8 cellular contexts compared by ENCODE assay signal in genomic region chr9:97632992-97633858, GRCh38. TPM values are rescaled to one million over a fixed set of nuclear protein-coding genes. Genes with fewer than 3 reads are reported as not detected.
DNase-seq lines count a peak whose midpoint lies in the region; ATAC-seq and TF ChIP-seq lines count a peak whose summit lies in the region.

Gene NCBP1, plus strand, starts transcription at chr9:97633821. Its CDS starts 61 bp downstream, at chr9:97633882.
Gene TSTD2, minus strand, starts transcription at chr9:97633368. Its CDS starts 5,806 bp downstream, at chr9:97627562.

- CTCF ChIA-PET in naive thymus-derived CD4-positive, alpha-beta T cell (lab: Charles Lee) = interaction anchor here (1.2 to 2.5 kb wide), 4 partner anchors 18 to 288 kb away, joined by 3 to 13 read pairs (median 7); no protein-coding TSS in a partner anchor

- peaks cover 41% of the 10 kb centered on the region for H4K20me1 ChIP-seq in DND-41 (ENCODE audit: insufficient read depth, low read length)
- peaks cover under 1% of the 10 kb centered on the region; the same call in 1 of the 2 replicates for H4K20me1 ChIP-seq in GM23248 (ENCODE audit: insufficient read depth)

- in situ Hi-C loops in GM23248 (cut with MboI) = no loop called here

- H3K4me1 ChIP-seq in DND-41 (ENCODE audit: insufficient read depth, low read length) (peaks cover 50% of the 10 kb centered on the region), GM23248 (ENCODE audit: insufficient read depth) (peaks cover 36% of the 10 kb centered on the region)
- H3K4me1 ChIP-seq in naive thymus-derived CD4-positive, alpha-beta T cell (ENCODE audit: control insufficient read depth in 2 of 2, insufficient read depth in 2 of 2, low read length in 2 of 2) = peaks cover 37 to 43% of the 10 kb centered on the region in 2 donors

- H2AFZ ChIP-seq in DND-41 (ENCODE audit: low read depth, low read length) = peak within 1 kb of the TSS; percentile 95
- H2AFZ ChIP-seq in GM23248 = peak within 1 kb of the TSS; percentile 85

- H3K4me1 Mint-ChIP-seq in activated T-helper 1 cell treated with anti-CD3 and anti-CD28 coated beads, Interleukin-12 subunit alpha, Interleukin-12 subunit beta, Interleukin-2, Interleukin-4 antibody, amounts not matched to agents 30 ng/mL and 10 ng/mL and 1 ng/mL, durations not matched to agents 14 hours and 24 hours and 36 hours (ENCODE audit: low read depth) = peaks cover 48% of the 10 kb centered on the region
- H3K4me1 Mint-ChIP-seq in naive thymus-derived CD4-positive, alpha-beta T cell = peaks cover 41 to 82% (median 65%) of the 10 kb centered on the region in 7 donors
- peaks cover 31 to 49% of the 10 kb centered on the region in 2 donors for H3K4me1 Mint-ChIP-seq in stimulated activated naive B cell treated with anti-CD40 and anti-IgM and Interleukin-4, amounts not matched to agents 10 μg/mL and 1 μg/mL and 100 μg/mL, for 72 hours

- intact Hi-C loops in activated T-helper 1 cell treated with anti-CD3 and anti-CD28 coated beads, Interleukin-12 subunit alpha, Interleukin-12 subunit beta, Interleukin-2, Interleukin-4 antibody, amounts not matched to agents 30 ng/mL and 10 ng/mL and 1 ng/mL, durations not matched to agents 14 hours and 24 hours and 36 hours (cut with micrococcal nuclease) = loop anchor here (1.0 to 10.0 kb wide), 12 partner anchors 18 to 1214 kb away; partner anchors contain the start of genes TRMO, XPA, ZNF367 and ZNF510
- intact Hi-C loops in naive thymus-derived CD4-positive, alpha-beta T cell (cut with micrococcal nuclease) = loop anchor here (1.0 to 5.0 kb wide), 22 partner anchors 18 to 1214 kb away; partner anchors contain the start of genes TRMO (in 2 of the 2), XPA (in 2 of the 2), ZNF510 (in 2 of the 2) and ZNF782 (in 2 of the 2)

- H3K27ac Mint-ChIP-seq in activated T-helper 1 cell treated with anti-CD3 and anti-CD28 coated beads, Interleukin-12 subunit alpha, Interleukin-12 subunit beta, Interleukin-2, Interleukin-4 antibody, amounts not matched to agents 30 ng/mL and 10 ng/mL and 1 ng/mL, durations not matched to agents 14 hours and 24 hours and 36 hours = peak within 1 kb of the TSS; percentile 99
- H3K27ac Mint-ChIP-seq in naive thymus-derived CD4-positive, alpha-beta T cell = peak within 1 kb of the TSS; percentile 98 to 100 (median 99)
- H3K27ac Mint-ChIP-seq in stimulated activated naive B cell treated with anti-CD40 and anti-IgM and Interleukin-4, amounts not matched to agents 10 μg/mL and 1 μg/mL and 100 μg/mL, for 72 hours = peak within 1 kb of the TSS; percentile 97

- peak; percentile 89 for ATAC-seq in DND-41 (ENCODE audit: insufficient read depth, low read depth)
- ATAC-seq in naive thymus-derived CD4-positive, alpha-beta T cell = peak; percentile 91
- peak; percentile 87 to 92 for ATAC-seq in stimulated activated naive B cell treated with anti-CD40 and anti-IgM and Interleukin-4, amounts not matched to agents 10 μg/mL and 1 μg/mL and 100 μg/mL, for 72 hours (replicated peaks)

- POLR2A ChIA-PET in naive thymus-derived CD4-positive, alpha-beta T cell (lab: Charles Lee) = interaction anchor here (0.5 to 2.7 kb wide), 21 partner anchors 13 to 1116 kb away, joined by 3 to 19 read pairs (median 4); partner anchors contain the start of genes NANS, TBC1D2, TDRD7 and TRMO

- peak within 1 kb of the TSS; percentile 94 for H3K4me3 Mint-ChIP-seq in activated T-helper 1 cell treated with anti-CD3 and anti-CD28 coated beads, Interleukin-12 subunit alpha, Interleukin-12 subunit beta, Interleukin-2, Interleukin-4 antibody, amounts not matched to agents 30 ng/mL and 10 ng/mL and 1 ng/mL, durations not matched to agents 14 hours and 24 hours and 36 hours
- peak within 1 kb of the TSS; percentile 86 to 100 (median 96) for H3K4me3 Mint-ChIP-seq in naive thymus-derived CD4-positive, alpha-beta T cell
- peak within 1 kb of the TSS; percentile 89 to 92 for H3K4me3 Mint-ChIP-seq in stimulated activated naive B cell treated with anti-CD40 and anti-IgM and Interleukin-4, amounts not matched to agents 10 μg/mL and 1 μg/mL and 100 μg/mL, for 72 hours

- H3K27me3 ChIP-seq in DND-41 (ENCODE audit: insufficient read depth, low read length, poor library complexity) = no peaks in the 10 kb centered on the region
- no peaks in the 10 kb centered on the region for H3K27me3 ChIP-seq in GM23248 (replicated peaks; ENCODE audit: insufficient read depth)
- H3K27me3 ChIP-seq in naive thymus-derived CD4-positive, alpha-beta T cell (ENCODE audit: control insufficient read depth in 2 of 2, insufficient read depth in 2 of 2, low read length in 2 of 2) = no peaks in the 10 kb centered on the region

- H3F3A ChIP-seq in GM23248 (ENCODE audit: insufficient read depth) = peaks cover 28% of the 10 kb centered on the region

- H3K9ac ChIP-seq in DND-41 (ENCODE audit: low read depth, low read length) (peak within 1 kb of the TSS; percentile 99), GM23248 (peak within 1 kb of the TSS; percentile 94)

- H3K27ac ChIP-seq in DND-41 (ENCODE audit: low read length) = peak within 1 kb of the TSS; percentile 77
- peak within 1 kb of the TSS; percentile 98 for H3K27ac ChIP-seq in GM23248
- H3K27ac ChIP-seq in naive thymus-derived CD4-positive, alpha-beta T cell (ENCODE audit: low read depth, low read length) = peak within 1 kb of the TSS; percentile 88

- peaks cover 16% of the 10 kb centered on the region for H3K36me3 Mint-ChIP-seq in activated T-helper 1 cell treated with anti-CD3 and anti-CD28 coated beads, Interleukin-12 subunit alpha, Interleukin-12 subunit beta, Interleukin-2, Interleukin-4 antibody, amounts not matched to agents 30 ng/mL and 10 ng/mL and 1 ng/mL, durations not matched to agents 14 hours and 24 hours and 36 hours (ENCODE audit: low read depth)
- peaks cover 0 to 8% (median 0%) of the 10 kb centered on the region in 5 donors for H3K36me3 Mint-ChIP-seq in naive thymus-derived CD4-positive, alpha-beta T cell
- peaks cover 14 to 22% of the 10 kb centered on the region in 2 donors for H3K36me3 Mint-ChIP-seq in stimulated activated naive B cell treated with anti-CD40 and anti-IgM and Interleukin-4, amounts not matched to agents 10 μg/mL and 1 μg/mL and 100 μg/mL, for 72 hours

- H3K79me2 ChIP-seq in DND-41 (ENCODE audit: insufficient read depth, low read length) = peaks cover 91% of the 10 kb centered on the region
- peaks cover 83% of the 10 kb centered on the region for H3K79me2 ChIP-seq in GM23248 (ENCODE audit: insufficient read depth)

- WGBS in GM23248 (ENCODE audit: low coverage in 1 of 2, low lambda C conversion rate in 2 of 2, missing lambda C conversion rate in 2 of 2), 2 experiments = 1% methylated on average over 72 to 83 of the region's 83 CpGs

- TF ChIP-seq CTCF in DND-41 (IDR thresholded peaks at IDR 0.05; ENCODE audit: borderline replicate concordance, extremely low read depth, low read length, poor library complexity, severe bottlenecking) = peak; percentile 17

- peak; percentile 94 for DNase-seq in DND-41
- DNase-seq in GM23248 = peak; percentile 100
- DNase-seq in Kasumi-1 (lab: John Stamatoyannopoulos, UW) = peak; percentile 98
- DNase-seq in RPMI7951 (ENCODE audit: low read depth) = peak; percentile 98
- DNase-seq in activated T-helper 1 cell treated with anti-CD3 and anti-CD28 coated beads, Interleukin-12 subunit alpha, Interleukin-12 subunit beta, Interleukin-2, Interleukin-4 antibody, amounts not matched to agents 30 ng/mL and 10 ng/mL and 1 ng/mL, durations not matched to agents 14 hours and 24 hours and 36 hours (ENCODE audit: low spot score) = peak; percentile 95
- DNase-seq in fibroblast of gingiva (ENCODE audit: low read depth) = peak; percentile 99
- DNase-seq in naive thymus-derived CD4-positive, alpha-beta T cell = peak; percentile 89 to 97 (median 96)
- DNase-seq in stimulated activated naive B cell treated with anti-CD40 and anti-IgM and Interleukin-4, amounts not matched to agents 10 μg/mL and 1 μg/mL and 100 μg/mL, for 72 hours = peak; percentile 99

- H3K4me3 ChIP-seq in DND-41 (ENCODE audit: low read depth in 1 of 2, low read length in 2 of 2) (peak within 1 kb of the TSS; percentile 75 to 99), GM23248 (peak within 1 kb of the TSS; percentile 97)
- peak within 1 kb of the TSS; percentile 78 for H3K4me3 ChIP-seq in naive thymus-derived CD4-positive, alpha-beta T cell (ENCODE audit: low read length)

- H3K9me3 Mint-ChIP-seq in activated T-helper 1 cell treated with anti-CD3 and anti-CD28 coated beads, Interleukin-12 subunit alpha, Interleukin-12 subunit beta, Interleukin-2, Interleukin-4 antibody, amounts not matched to agents 30 ng/mL and 10 ng/mL and 1 ng/mL, durations not matched to agents 14 hours and 24 hours and 36 hours = no peaks in the 10 kb centered on the region
- peaks cover 0 to 4% (median 0%) of the 10 kb centered on the region in 11 donors for H3K9me3 Mint-ChIP-seq in naive thymus-derived CD4-positive, alpha-beta T cell
- no peaks in the 10 kb centered on the region for H3K9me3 Mint-ChIP-seq in stimulated activated naive B cell treated with anti-CD40 and anti-IgM and Interleukin-4, amounts not matched to agents 10 μg/mL and 1 μg/mL and 100 μg/mL, for 72 hours

- H3K9me3 ChIP-seq in DND-41 (ENCODE audit: insufficient read depth, low read length, severe bottlenecking) (no peaks in the 10 kb centered on the region), GM23248 (ENCODE audit: low read depth) (no peaks in the 10 kb centered on the region)
- H3K9me3 ChIP-seq in naive thymus-derived CD4-positive, alpha-beta T cell (ENCODE audit: control insufficient read depth in 2 of 3, low read length in 3 of 3) = no peaks in the 10 kb centered on the region

- no peaks in the 10 kb centered on the region for H3K27me3 Mint-ChIP-seq in activated T-helper 1 cell treated with anti-CD3 and anti-CD28 coated beads, Interleukin-12 subunit alpha, Interleukin-12 subunit beta, Interleukin-2, Interleukin-4 antibody, amounts not matched to agents 30 ng/mL and 10 ng/mL and 1 ng/mL, durations not matched to agents 14 hours and 24 hours and 36 hours (ENCODE audit: insufficient read depth)
- no peaks in the 10 kb centered on the region for H3K27me3 Mint-ChIP-seq in naive thymus-derived CD4-positive, alpha-beta T cell
- no peaks in the 10 kb centered on the region for H3K27me3 Mint-ChIP-seq in stimulated activated naive B cell treated with anti-CD40 and anti-IgM and Interleukin-4, amounts not matched to agents 10 μg/mL and 1 μg/mL and 100 μg/mL, for 72 hours

- no peaks in the 10 kb centered on the region for H3K9me2 ChIP-seq in GM23248 (ENCODE audit: insufficient read depth)

- H3K36me3 ChIP-seq in DND-41 (ENCODE audit: insufficient read depth, low read length) (peaks cover 14% of the 10 kb centered on the region), GM23248 (ENCODE audit: low read depth) (no peaks in the 10 kb centered on the region; the same call in 1 of the 2 replicates)
- H3K36me3 ChIP-seq in naive thymus-derived CD4-positive, alpha-beta T cell (ENCODE audit: control insufficient read depth in 2 of 3, insufficient read depth in 3 of 3, low read length in 3 of 3) = peaks cover 0 to 6% (median 0%) of the 10 kb centered on the region in 3 experiments

- H3K4me2 ChIP-seq in DND-41 (ENCODE audit: insufficient read depth, low read length) = peak within 1 kb of the TSS; percentile 82
- peak within 1 kb of the TSS; percentile 99 for H3K4me2 ChIP-seq in GM23248 (ENCODE audit: unreplicated experiment)

RNA-seq across cellular contexts. Expression of gene NCBP1, which starts in this region (rescaled TPM):
- total RNA-seq in GM23248 (2014; rRNA removed; shearing (Covaris generic)) = 28.1 and 34.4 TPM in 2 replicates
- 28.5 and 31.8 TPM in 2 replicates for polyA plus RNA-seq in GM23248 (2016; fragmentation: Nextera tagmentation; extraction: Ambion mirVana)
- 47.4 and 56.4 TPM in 2 replicates for total RNA-seq in RPMI7951 (2014; rRNA removed; shearing (Covaris generic))
- 43.2 and 50.5 TPM in 2 replicates for total RNA-seq in activated T-helper 1 cell treated with anti-CD3 and anti-CD28 coated beads, Interleukin-12 subunit alpha, Interleukin-12 subunit beta, Interleukin-2, Interleukin-4 antibody, amounts not matched to agents 30 ng/mL and 10 ng/mL and 1 ng/mL, durations not matched to agents 14 hours and 24 hours and 36 hours
- total RNA-seq in naive thymus-derived CD4-positive, alpha-beta T cell = 10 to 100 TPM; 33.8 to 42.2 (median 40.6) TPM
- polyA plus RNA-seq in naive thymus-derived CD4-positive, alpha-beta T cell = 10 to 100 TPM; 15.9 to 19.7 TPM

RNA-seq across cellular contexts. Expression of gene TSTD2, which starts in this region (rescaled TPM):
- 13.9 and 14.4 TPM in 2 replicates for total RNA-seq in GM23248 (2014; rRNA removed; shearing (Covaris generic))
- 6.7 and 7.6 TPM in 2 replicates for polyA plus RNA-seq in GM23248 (2016; fragmentation: Nextera tagmentation; extraction: Ambion mirVana)
- 14.1 and 14.5 TPM in 2 replicates for total RNA-seq in RPMI7951 (2014; rRNA removed; shearing (Covaris generic))
- total RNA-seq in activated T-helper 1 cell treated with anti-CD3 and anti-CD28 coated beads, Interleukin-12 subunit alpha, Interleukin-12 subunit beta, Interleukin-2, Interleukin-4 antibody, amounts not matched to agents 30 ng/mL and 10 ng/mL and 1 ng/mL, durations not matched to agents 14 hours and 24 hours and 36 hours = 16.4 and 19.2 TPM in 2 replicates
- 10 to 100 TPM; 15.2 to 23.3 (median 18.6) TPM for total RNA-seq in naive thymus-derived CD4-positive, alpha-beta T cell
- polyA plus RNA-seq in naive thymus-derived CD4-positive, alpha-beta T cell = 10 to 100 TPM in 1 of 2 donors, 1 to 10 TPM in 1; 9.8 to 12.2 TPM

Comparison
In these comparisons a context has a peak if more than half of its experiments do, and no peak if none do; other contexts are left out.
1. Peak in every context shown above with its lines: DNase-seq, ATAC-seq, H3K4me3 ChIP-seq and H3K27ac ChIP-seq.